ENCODE assay signal across 9 cellular contexts in genomic region chr17:50681260-50682200, GRCh38. TPM values are rescaled to one million over a fixed set of nuclear protein-coding genes. Genes with fewer than 3 reads are reported as not detected.
DNase-seq lines count a peak whose midpoint lies in the region; ATAC-seq and TF ChIP-seq lines count a peak whose summit lies in the region.
"Had no signal": no experiment of that assay in that cellular context is flagged by ENCODE, and none has a peak within 500 bp of the region (broad histone marks: within the 10 kb centered on the region; RNA-seq: fewer than 3 reads in every experiment).

No MANE protein-coding gene starts in this region.

- H3K27ac ChIP-seq in body of pancreas (peak overlapping the region in 1 of 4 donors; percentile 53), thoracic aorta (no peak overlapping the region)
- H3K27ac ChIP-seq: BLaER1 had no signal

- intact Hi-C loops in body of pancreas (cut with DNase I), result loop anchor here (5.0 kb wide), 1 partner anchor 34 kb away; no protein-coding TSS in a partner anchor

- no peak overlapping the region for H3K4me3 Mint-ChIP-seq in T-helper 2 cell treated with Interferon-gamma antibody and Interleukin-4, amounts not matched to agents 5 μg/mL and 100 μg/mL, for 36 hours
- H3K4me3 Mint-ChIP-seq in activated T-helper 17 cell treated with anti-CD3 and anti-CD28 coated beads, Interleukin-2, amount 50 U/mL, for 72 hours, result no peak overlapping the region

- no peak overlapping the region for H3K27ac Mint-ChIP-seq in T-helper 2 cell treated with Interferon-gamma antibody and Interleukin-4, amounts not matched to agents 5 μg/mL and 100 μg/mL, for 36 hours
- H3K27ac Mint-ChIP-seq in activated T-helper 17 cell treated with anti-CD3 and anti-CD28 coated beads, Interleukin-2, amount 50 U/mL, for 72 hours, result no peak overlapping the region

- DNase-seq in NCI-H2107 treated with DMSO at 0.1 percent for 48 hours (lab: John Stamatoyannopoulos, UW; ENCODE audit: unreplicated experiment) (peak; percentile 21), NCI-H2107 (lab: John Stamatoyannopoulos, UW) (no peak), NCI-H460 (ENCODE audit: extremely low read depth, low read depth) (peak; percentile 83), body of pancreas (peak in 3 of 4 donors; percentile 30 to 59 (median 49)), kidney epithelial cell (ENCODE audit: low read depth) (no peak), thoracic aorta (ENCODE audit: low spot score) (no peak)
- DNase-seq in T-helper 2 cell treated with Interferon-gamma antibody and Interleukin-4, amounts not matched to agents 5 μg/mL and 100 μg/mL, for 36 hours (ENCODE audit: low spot score), result no peak

- H3K4me1 ChIP-seq in body of pancreas, result peaks cover 36% of the 10 kb centered on the region
- H3K4me1 ChIP-seq in thoracic aorta (ENCODE audit: control insufficient read depth in 1 of 2, low read depth in 2 of 2), result peaks cover 4 to 26% of the 10 kb centered on the region in 2 donors
- H3K4me1 ChIP-seq: BLaER1 had no signal

- H3K27me3 ChIP-seq in body of pancreas, result no peaks in the 10 kb centered on the region
- H3K27me3 ChIP-seq in kidney epithelial cell (ENCODE audit: control insufficient read depth, insufficient read depth, low read length), result no peaks in the 10 kb centered on the region
- H3K27me3 ChIP-seq in thoracic aorta (replicated peaks; ENCODE audit: insufficient read depth), result no peaks in the 10 kb centered on the region
- H3K27me3 ChIP-seq: BLaER1 had no signal

- no peaks in the 10 kb centered on the region for H3K36me3 ChIP-seq in body of pancreas (replicated peaks in 1 of 2; ENCODE audit: insufficient read depth in 1 of 2, low read depth in 2 of 2)
- H3K36me3 ChIP-seq in kidney epithelial cell (ENCODE audit: control insufficient read depth, insufficient read depth, low read length), result no peaks in the 10 kb centered on the region
- peaks cover 9% of the 10 kb centered on the region for H3K36me3 ChIP-seq in thoracic aorta
- H3K36me3 ChIP-seq: BLaER1 had no signal

- TF ChIP-seq CTCF in body of pancreas (IDR thresholded peaks at IDR 0.05), result peak in 4 of 7 experiments; percentile 17 to 56 (median 49)
- peak; percentile 75 for TF ChIP-seq CTCF in kidney epithelial cell (IDR thresholded peaks at IDR 0.05; ENCODE audit: insufficient read depth, low read length, poor library complexity, severe bottlenecking)
- TF ChIP-seq CTCF in thoracic aorta (IDR thresholded peaks at IDR 0.05), result peak; percentile 45

- 64 to 76% methylated on average over 27 of the region's 27 CpGs for WGBS in body of pancreas, 2 donors

- H3K9me3 ChIP-seq in body of pancreas (no peaks in the 10 kb centered on the region), thoracic aorta (no peaks in the 10 kb centered on the region)
- H3K9me3 ChIP-seq: BLaER1 had no signal

- no peak for TF ChIP-seq POLR2A in body of pancreas (IDR thresholded peaks at IDR 0.05)

- H3K27me3 Mint-ChIP-seq in T-helper 2 cell treated with Interferon-gamma antibody and Interleukin-4, amounts not matched to agents 5 μg/mL and 100 μg/mL, for 36 hours (ENCODE audit: low read depth), result peaks cover 22% of the 10 kb centered on the region
- H3K27me3 Mint-ChIP-seq in activated T-helper 17 cell treated with anti-CD3 and anti-CD28 coated beads, Interleukin-2, amount 50 U/mL, for 72 hours, result peaks cover 13% of the 10 kb centered on the region

- H3K9me3 Mint-ChIP-seq in T-helper 2 cell treated with Interferon-gamma antibody and Interleukin-4, amounts not matched to agents 5 μg/mL and 100 μg/mL, for 36 hours, result no peaks in the 10 kb centered on the region
- no peaks in the 10 kb centered on the region for H3K9me3 Mint-ChIP-seq in activated T-helper 17 cell treated with anti-CD3 and anti-CD28 coated beads, Interleukin-2, amount 50 U/mL, for 72 hours

- ATAC-seq in body of pancreas, result no peak
- ATAC-seq in thoracic aorta (ENCODE audit: insufficient number of reproducible peaks, low FRiP score, low read depth), result no peak
- ATAC-seq in activated T-helper 17 cell treated with anti-CD3 and anti-CD28 coated beads, Interleukin-2, amount 50 U/mL, for 72 hours (replicated peaks), result no peak

- H3K4me3 ChIP-seq in body of pancreas (no peak overlapping the region), kidney epithelial cell (ENCODE audit: low read depth, low read length) (no peak overlapping the region), thoracic aorta (no peak overlapping the region)
- H3K4me3 ChIP-seq: BLaER1 had no signal

- no peaks in the 10 kb centered on the region for H3K36me3 Mint-ChIP-seq in T-helper 2 cell treated with Interferon-gamma antibody and Interleukin-4, amounts not matched to agents 5 μg/mL and 100 μg/mL, for 36 hours (ENCODE audit: low read depth)
- no peaks in the 10 kb centered on the region for H3K36me3 Mint-ChIP-seq in activated T-helper 17 cell treated with anti-CD3 and anti-CD28 coated beads, Interleukin-2, amount 50 U/mL, for 72 hours (ENCODE audit: low read depth)

- peaks cover 4% of the 10 kb centered on the region for H3K4me1 Mint-ChIP-seq in T-helper 2 cell treated with Interferon-gamma antibody and Interleukin-4, amounts not matched to agents 5 μg/mL and 100 μg/mL, for 36 hours (ENCODE audit: low read depth)
- H3K4me1 Mint-ChIP-seq in activated T-helper 17 cell treated with anti-CD3 and anti-CD28 coated beads, Interleukin-2, amount 50 U/mL, for 72 hours, result peaks cover 6% of the 10 kb centered on the region

RNA-seq across cellular contexts. Expression of gene ANKRD40, which starts 26.2 kb away (rescaled TPM):
- total RNA-seq in NCI-H460 (2014; rRNA removed; shearing (Covaris generic)), result 48.4 and 54.5 TPM in 2 replicates
- polyA plus RNA-seq in NCI-H460 (2014; cell fraction: nucleus; rRNA removed), result 20.3 and 42.7 TPM in 2 replicates
- 10 to 100 TPM; 21.3 to 27.0 TPM for total RNA-seq in body of pancreas
- total RNA-seq in kidney epithelial cell, result 30.5 and 30.7 TPM in 2 replicates
- total RNA-seq in thoracic aorta, result 10 to 100 TPM; 38.6 to 61.9 TPM
- total RNA-seq in activated T-helper 17 cell treated with anti-CD3 and anti-CD28 coated beads, Interleukin-2, amount 50 U/mL, for 72 hours, result 10 to 100 TPM; 13.0 to 29.9 TPM

RNA-seq across cellular contexts. Expression of gene LUC7L3, which starts 37.9 kb away (rescaled TPM):
- 41.6 and 62.2 TPM in 2 replicates for total RNA-seq in NCI-H460 (2014; rRNA removed; shearing (Covaris generic))
- polyA plus RNA-seq in NCI-H460 (2014; cell fraction: nucleus; rRNA removed), result 311 and 374 TPM in 2 replicates
- 10 to 100 TPM; 71.2 to 85.6 TPM for total RNA-seq in body of pancreas
- 31.5 and 35.6 TPM in 2 replicates for total RNA-seq in kidney epithelial cell
- total RNA-seq in thoracic aorta, result 100 to 1,000 TPM in 1 of 2 donors, 10 to 100 TPM in 1; 60.8 to 136 TPM
- total RNA-seq in activated T-helper 17 cell treated with anti-CD3 and anti-CD28 coated beads, Interleukin-2, amount 50 U/mL, for 72 hours, result 100 to 1,000 TPM; 113 to 142 TPM

RNA-seq across cellular contexts. Expression of gene ABCC3, which starts 46.8 kb away (rescaled TPM):
- total RNA-seq in NCI-H460 (2014; rRNA removed; shearing (Covaris generic)), result 74.8 and 93.3 TPM in 2 replicates
- 343 and 349 TPM in 2 replicates for polyA plus RNA-seq in NCI-H460 (2014; cell fraction: nucleus; rRNA removed)
- total RNA-seq in body of pancreas, result 100 to 1,000 TPM; 130 to 163 TPM
- 0.82 and 1.3 TPM in 2 replicates for total RNA-seq in kidney epithelial cell
- 100 to 1,000 TPM in 1 of 2 donors, 10 to 100 TPM in 1; 72.7 to 143 TPM for total RNA-seq in thoracic aorta
- total RNA-seq in activated T-helper 17 cell treated with anti-CD3 and anti-CD28 coated beads, Interleukin-2, amount 50 U/mL, for 72 hours, result under 1 TPM in 1 of 2 donors, not detected in 1; 0.40 TPM

Comparison
In these comparisons a context has a peak if more than half of its experiments do, and no peak if none do; other contexts are left out.
1. DNase-seq: peak in NCI-H2107 treated with DMSO at 0.1 percent for 48 hours (single experiment), NCI-H460 (single experiment) and body of pancreas (3 of 4); none in NCI-H2107 (single experiment), kidney epithelial cell (single experiment), thoracic aorta (single experiment) and T-helper 2 cell treated with Interferon-gamma antibody and Interleukin-4, amounts not matched to agents 5 μg/mL and 100 μg/mL, for 36 hours (single experiment).
2. RNA of gene ABCC3, which starts 46.8 kb away (total RNA-seq): 130 to 163 TPM in body of pancreas, 72.7 to 143 TPM in thoracic aorta and 74.8 to 93.3 TPM in NCI-H460; 0.82 to 1.3 TPM in kidney epithelial cell and 0.40 TPM in activated T-helper 17 cell treated with anti-CD3 and anti-CD28 coated beads, Interleukin-2, amount 50 U/mL, for 72 hours; every median in the first group is over 10 times any median in the second.
3. Peak in every context shown above with its lines, with median percentiles within 50 percentile points of each other: CTCF ChIP-seq.